22 cellular contexts compared by ENCODE assay signal in the genomic region with DNA sequence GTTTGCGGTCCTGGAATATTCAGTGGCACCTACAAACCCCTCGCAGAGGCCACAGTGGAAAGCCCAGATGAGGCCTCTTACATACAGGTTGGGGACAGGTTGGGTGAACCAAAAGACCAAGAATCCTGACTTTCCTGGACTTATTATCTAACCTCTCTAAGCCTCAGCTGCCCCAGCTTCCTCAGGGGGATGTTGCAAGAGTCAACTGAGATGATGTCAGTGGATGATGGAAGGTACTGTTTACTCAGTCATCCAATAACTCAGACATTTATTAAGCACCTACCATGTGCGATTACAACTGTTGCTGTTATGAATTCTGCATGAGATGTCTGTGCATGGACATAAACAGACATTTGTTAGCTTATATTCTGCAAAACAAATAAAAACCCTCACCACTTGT.
"Had no signal": no experiment of that assay in that cellular context is flagged by ENCODE, and none has a peak within 500 bp of the region (broad histone marks: within the 10 kb centered on the region; RNA-seq: fewer than 3 reads in every experiment).

No MANE protein-coding gene starts in this region.

- H3K4me3 Mint-ChIP-seq: endodermal cell; naive thymus-derived CD4-positive, alpha-beta T cell; stimulated activated effector memory CD8-positive, alpha-beta T cell treated with anti-CD3 and anti-CD28 coated beads, Interleukin-12 subunit alpha, Interleukin-12 subunit beta, amount 100 ng/mL, for 72 hours had no signal

- H3K4me1 ChIP-seq: heart left ventricle, psoas muscle, right lobe of liver, suprapubic skin, upper lobe of left lung, vagina had no signal

- H3K27ac ChIP-seq: heart left ventricle, neutrophil, psoas muscle, right lobe of liver, suprapubic skin, thyroid gland, upper lobe of left lung, vagina had no signal

- H3K9me3 Mint-ChIP-seq: stimulated activated effector memory CD8-positive, alpha-beta T cell treated with anti-CD3 and anti-CD28 coated beads, Interleukin-12 subunit alpha, Interleukin-12 subunit beta, amount 100 ng/mL, for 72 hours had no signal

- FAIRE-seq: endothelial cell of umbilical vein, frontal cortex, islet of Langerhans had no signal

- H3K36me3 Mint-ChIP-seq: stimulated activated effector memory CD8-positive, alpha-beta T cell treated with anti-CD3 and anti-CD28 coated beads, Interleukin-12 subunit alpha, Interleukin-12 subunit beta, amount 100 ng/mL, for 72 hours had no signal

- H3K9me3 ChIP-seq: neutrophil, psoas muscle, right lobe of liver, thyroid gland, upper lobe of left lung, vagina had no signal

- H3K4me3 ChIP-seq: heart left ventricle, psoas muscle, right lobe of liver, suprapubic skin, thyroid gland, upper lobe of left lung, vagina had no signal

- H3K27ac Mint-ChIP-seq: endodermal cell; naive thymus-derived CD4-positive, alpha-beta T cell; stimulated activated effector memory CD8-positive, alpha-beta T cell treated with anti-CD3 and anti-CD28 coated beads, Interleukin-12 subunit alpha, Interleukin-12 subunit beta, amount 100 ng/mL, for 72 hours had no signal

- ATAC-seq: heart left ventricle; left lobe of liver; naive thymus-derived CD4-positive, alpha-beta T cell; psoas muscle; stimulated activated effector memory CD8-positive, alpha-beta T cell treated with anti-CD3 and anti-CD28 coated beads, Interleukin-12 subunit alpha, Interleukin-12 subunit beta, amount 100 ng/mL, for 72 hours; stimulated activated naive CD8-positive, alpha-beta T cell treated with anti-CD3 and anti-CD28 coated beads, Interleukin-15, Interleukin-2, amounts not matched to agents 100 U/mL and 50 U/mL, for 24 hours had no signal

- H3K36me3 ChIP-seq: heart left ventricle, neutrophil, right lobe of liver, suprapubic skin, thyroid gland, upper lobe of left lung, vagina had no signal

- H3K27me3 ChIP-seq: neutrophil, right lobe of liver, suprapubic skin, thyroid gland, vagina had no signal

- H3K4me1 Mint-ChIP-seq: endodermal cell; naive thymus-derived CD4-positive, alpha-beta T cell; stimulated activated effector memory CD8-positive, alpha-beta T cell treated with anti-CD3 and anti-CD28 coated beads, Interleukin-12 subunit alpha, Interleukin-12 subunit beta, amount 100 ng/mL, for 72 hours had no signal

- DNase-seq: effector CD4-positive, alpha-beta T cell; endodermal cell; heart left ventricle; hippocampal formation; mammary epithelial cell; naive thymus-derived CD4-positive, alpha-beta T cell; psoas muscle; retina; right lobe of liver; stimulated activated CD4-positive, alpha-beta T cell treated with anti-CD3 and anti-CD28 coated beads, Interleukin-4, amount 100 ng/mL, for 1 hour; stimulated activated CD8-positive, alpha-beta memory T cell treated with anti-CD3 and anti-CD28 coated beads, Interleukin-4, amount 100 ng/mL, for 48 hours; stimulated activated naive CD8-positive, alpha-beta T cell treated with anti-CD3 and anti-CD28 coated beads, Interleukin-15, Interleukin-2, amounts not matched to agents 100 U/mL and 50 U/mL, for 24 hours; thyroid gland; upper lobe of left lung had no signal
